ENCODE assay signal across 12 cellular contexts in the genomic region with DNA sequence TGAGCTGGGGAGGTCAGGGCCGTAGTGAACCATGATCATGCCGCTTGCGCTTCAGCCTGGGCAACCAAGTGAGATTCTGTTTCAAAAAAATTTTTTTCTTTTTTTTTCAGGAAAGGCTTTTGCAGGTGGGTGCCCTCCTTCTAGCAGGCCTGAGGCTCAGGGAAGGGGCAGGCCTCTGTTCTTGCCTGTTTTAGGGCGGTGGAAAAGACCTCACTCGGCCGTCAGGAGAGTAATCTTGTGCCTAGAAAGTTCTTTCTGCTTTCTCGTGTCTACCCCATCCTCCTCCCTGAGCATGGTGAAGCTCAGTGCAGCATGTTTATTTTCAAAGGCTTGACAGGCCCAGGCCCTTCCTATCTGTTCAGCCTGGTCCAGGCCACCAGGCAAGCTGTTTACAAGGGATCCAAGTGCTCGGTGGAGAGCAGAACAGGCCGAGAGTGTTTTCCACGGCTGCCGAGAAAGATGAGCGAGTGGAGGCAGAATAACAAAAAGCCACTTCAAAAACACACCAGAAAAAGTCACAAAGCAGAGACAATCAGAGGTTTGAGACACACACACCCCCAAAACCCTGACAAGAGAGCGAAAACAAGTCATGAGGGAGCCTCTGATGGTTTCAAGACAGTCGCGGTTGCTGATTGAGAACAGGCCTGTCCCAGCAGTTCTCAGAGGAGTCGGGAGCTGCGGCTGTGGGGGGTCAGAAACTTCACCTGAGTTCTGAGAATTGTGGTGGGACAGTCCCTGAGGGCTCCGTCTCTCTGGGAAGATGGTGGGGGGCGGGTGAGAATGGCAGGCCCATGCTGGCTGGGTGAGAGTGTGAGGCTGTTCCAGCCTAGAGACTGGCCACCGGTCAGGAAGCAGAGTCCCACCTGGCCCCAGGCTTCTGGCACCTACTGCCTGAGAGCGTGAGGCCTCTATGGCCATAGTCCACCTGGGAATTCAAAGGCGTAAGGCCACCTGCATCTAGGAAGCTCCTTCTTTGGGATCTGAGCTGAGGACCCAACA. TPM values are rescaled to one million over a fixed set of nuclear protein-coding genes. Genes with fewer than 3 reads are reported as not detected.
DNase-seq lines count a peak whose midpoint lies in the region; ATAC-seq and TF ChIP-seq lines count a peak whose summit lies in the region.
"Had no signal": no experiment of that assay in that cellular context is flagged by ENCODE, and none has a peak within 500 bp of the region (broad histone marks: within the 10 kb centered on the region; RNA-seq: fewer than 3 reads in every experiment).

No MANE protein-coding gene starts in this region.

- no peaks in the 10 kb centered on the region for H3K9me3 Mint-ChIP-seq in activated T-cell treated with anti-CD3 and anti-CD28 coated beads, Interleukin-2, amount 50 U/mL, for 72 hours

- H3K36me3 ChIP-seq in psoas muscle (ENCODE audit: insufficient read depth in 1 of 2, low read depth in 1 of 2), result no peaks in the 10 kb centered on the region
- H3K36me3 ChIP-seq: prostate gland had no signal

- no peaks in the 10 kb centered on the region for H3K9me3 ChIP-seq in psoas muscle
- H3K9me3 ChIP-seq: prostate gland had no signal

- 85 to 91% (median 88%) methylated on average over 22 of the region's 22 CpGs for WGBS in psoas muscle, 3 donors

- H3K4me1 Mint-ChIP-seq in activated T-cell treated with anti-CD3 and anti-CD28 coated beads, Interleukin-2, amount 50 U/mL, for 72 hours (ENCODE audit: low read depth), result peaks cover 99% of the 10 kb centered on the region

- no peaks in the 10 kb centered on the region for H3K36me3 Mint-ChIP-seq in activated T-cell treated with anti-CD3 and anti-CD28 coated beads, Interleukin-2, amount 50 U/mL, for 72 hours (ENCODE audit: insufficient read depth in 2 of 2)

- H3K4me3 ChIP-seq in psoas muscle, result no peak overlapping the region
- H3K4me3 ChIP-seq: prostate gland had no signal

- no peaks in the 10 kb centered on the region for H3K27me3 ChIP-seq in psoas muscle (ENCODE audit: insufficient read depth in 3 of 3, low read length in 2 of 3)

- H3K4me1 ChIP-seq in psoas muscle, result no peaks in the 10 kb centered on the region
- H3K4me1 ChIP-seq: prostate gland had no signal

- H3K27ac ChIP-seq in psoas muscle, result no peak overlapping the region
- H3K27ac ChIP-seq: HL-60 had no signal

- H3K27ac Mint-ChIP-seq in activated T-cell treated with anti-CD3 and anti-CD28 coated beads, Interleukin-2, amount 50 U/mL, for 72 hours, result peak overlapping the region; percentile 86

- peak; percentile 51 to 57 for ATAC-seq in activated T-cell treated with anti-CD3 and anti-CD28 coated beads, Interleukin-2, amount 50 U/mL, for 72 hours (replicated peaks in 1 of 2)
- ATAC-seq in psoas muscle, result no peak
- no peak for ATAC-seq in GM21515 (IDR thresholded peaks at IDR 0.05; ENCODE audit: unreplicated experiment)

- intact Hi-C loops in psoas muscle (cut with DNase I), result no loop called here

- peak overlapping the region; percentile 79 to 82 for H3K4me3 Mint-ChIP-seq in activated T-cell treated with anti-CD3 and anti-CD28 coated beads, Interleukin-2, amount 50 U/mL, for 72 hours

- DNase-seq in T follicular helper cell (ENCODE audit: low read depth), result peak; percentile 54
- DNase-seq in activated T-cell treated with anti-CD3 and anti-CD28 coated beads, Interleukin-2, amount 50 U/mL, for 72 hours, result peak; percentile 82 to 93
- DNase-seq in mucosa of gallbladder (ENCODE audit: low spot score), result peak; percentile 63
- peak; percentile 82 for DNase-seq in stimulated activated naive CD4-positive, alpha-beta T cell treated with Interleukin-2 at 50 U/mL for 16 hours (lab: John Stamatoyannopoulos, UW)
- DNase-seq in NCI-H82 treated with DMSO at 0.1 percent for 48 hours (lab: John Stamatoyannopoulos, UW; ENCODE audit: unreplicated experiment), result no peak
- DNase-seq in psoas muscle, result no peak
- DNase-seq in AG08395 (ENCODE audit: low spot score), result no peak
- DNase-seq: NCI-H187 treated with DMSO at 0.1 percent for 48 hours had no signal

- H3K27me3 Mint-ChIP-seq in activated T-cell treated with anti-CD3 and anti-CD28 coated beads, Interleukin-2, amount 50 U/mL, for 72 hours (ENCODE audit: low read depth), result no peaks in the 10 kb centered on the region

- no peak for TF ChIP-seq CTCF in psoas muscle (IDR thresholded peaks at IDR 0.05)

RNA-seq across cellular contexts. Expression of gene CCR7, which starts 37.5 kb away (rescaled TPM):
- total RNA-seq in activated T-cell treated with anti-CD3 and anti-CD28 coated beads, Interleukin-2, amount 50 U/mL, for 72 hours, result 100 to 1,000 TPM; 311 to 371 TPM
- total RNA-seq in mucosa of gallbladder (1.3 TPM), psoas muscle (under 1 TPM; 0.20 to 0.24 (median 0.21) TPM)
- under 1 TPM in 2 of 3 donors, not detected in 1; 0.08 to 0.09 TPM for polyA plus RNA-seq in psoas muscle
- total RNA-seq: SK-MEL-5 had no signal

RNA-seq across cellular contexts. Expression of gene SMARCE1, which starts 44.9 kb away (rescaled TPM):
- total RNA-seq in activated T-cell treated with anti-CD3 and anti-CD28 coated beads, Interleukin-2, amount 50 U/mL, for 72 hours, result 100 to 1,000 TPM in 1 of 2 donors, 10 to 100 TPM in 1; 98.1 to 114 TPM
- total RNA-seq in mucosa of gallbladder (90.5 TPM), psoas muscle (10 to 100 TPM; 49.6 to 64.7 (median 61.6) TPM)
- 10 to 100 TPM; 55.6 to 59.9 (median 55.9) TPM for polyA plus RNA-seq in psoas muscle

Comparison
In these comparisons a context has a peak if more than half of its experiments do, and no peak if none do; other contexts are left out.
1. DNase-seq: peak in T follicular helper cell (single experiment), activated T-cell treated with anti-CD3 and anti-CD28 coated beads, Interleukin-2, amount 50 U/mL, for 72 hours (2 of 2), mucosa of gallbladder (single experiment) and stimulated activated naive CD4-positive, alpha-beta T cell treated with Interleukin-2 at 50 U/mL for 16 hours (single experiment); none in NCI-H82 treated with DMSO at 0.1 percent for 48 hours (single experiment), psoas muscle (0 of 2) and AG08395 (single experiment).
2. ATAC-seq: peak in activated T-cell treated with anti-CD3 and anti-CD28 coated beads, Interleukin-2, amount 50 U/mL, for 72 hours (2 of 2); none in psoas muscle (0 of 4) and GM21515 (single experiment).
3. RNA of gene CCR7, which starts 37.5 kb away (total RNA-seq): 311 to 371 TPM in activated T-cell treated with anti-CD3 and anti-CD28 coated beads, Interleukin-2, amount 50 U/mL, for 72 hours; 1.3 TPM in mucosa of gallbladder (single experiment) and 0.20 to 0.24 TPM in psoas muscle; every median in the first group is over 100 times any median in the second.